Comparison of ENCODE assay signal across 9 cellular contexts in the genomic region with DNA sequence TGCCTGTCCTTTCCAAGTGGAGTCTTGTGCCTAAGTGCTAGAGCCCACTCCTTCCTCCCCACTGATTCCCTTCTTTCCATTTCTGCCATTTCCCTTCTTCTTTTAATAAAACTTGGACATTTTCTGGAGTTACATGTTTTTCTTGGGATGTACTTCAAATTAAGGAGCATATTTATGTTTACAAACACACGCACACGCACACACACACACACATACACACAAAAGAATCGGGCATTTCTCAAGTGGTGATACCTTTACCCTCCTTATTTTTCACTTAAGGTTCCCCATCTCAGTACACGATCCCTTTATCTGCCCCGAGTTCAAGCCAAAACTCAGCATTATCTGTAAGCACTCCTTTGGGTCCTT.
DNase-seq lines count a peak whose midpoint lies in the region; ATAC-seq and TF ChIP-seq lines count a peak whose summit lies in the region.
"Had no signal": no experiment of that assay in that cellular context is flagged by ENCODE, and none has a peak within 500 bp of the region (broad histone marks: within the 10 kb centered on the region; RNA-seq: fewer than 3 reads in every experiment).

No MANE protein-coding gene starts in this region.

- H3K27me3 Mint-ChIP-seq in activated CD8-positive, alpha-beta T cell treated with anti-CD3 and anti-CD28 coated beads for 36 hours: no peaks in the 10 kb centered on the region

- ATAC-seq in GM18909 (IDR thresholded peaks at IDR 0.05; ENCODE audit: poor library complexity, unreplicated experiment) (peak; percentile 32), HG02970 (IDR thresholded peaks at IDR 0.05; ENCODE audit: low FRiP score, unreplicated experiment) (peak; percentile 20)
- ATAC-seq in activated CD8-positive, alpha-beta T cell treated with anti-CD3 and anti-CD28 coated beads for 36 hours: peak; percentile 40

- peaks cover 2% of the 10 kb centered on the region for H3K36me3 Mint-ChIP-seq in activated CD8-positive, alpha-beta T cell treated with anti-CD3 and anti-CD28 coated beads for 36 hours (ENCODE audit: low read depth)

- no peak for TF ChIP-seq CTCF in activated CD8-positive, alpha-beta T cell treated with anti-CD3 and anti-CD28 coated beads for 36 hours (IDR thresholded peaks at IDR 0.05)

- no peak overlapping the region for H3K4me3 Mint-ChIP-seq in activated CD8-positive, alpha-beta T cell treated with anti-CD3 and anti-CD28 coated beads for 36 hours

- peaks cover 35% of the 10 kb centered on the region for H3K36me3 ChIP-seq in mesodermal cell (ENCODE audit: control insufficient read depth, insufficient read depth, low read length)

- POLR2A ChIA-PET in activated CD8-positive, alpha-beta T cell treated with anti-CD3 and anti-CD28 coated beads for 36 hours (lab: Charles Lee): interaction anchor here (0.6 to 3.0 kb wide), 4 partner anchors 10 to 348 kb away, joined by 3 to 33 read pairs (median 4); no protein-coding TSS in a partner anchor

- CTCF ChIA-PET in activated CD8-positive, alpha-beta T cell treated with anti-CD3 and anti-CD28 coated beads for 36 hours (lab: Charles Lee): interaction anchor here (1.1 to 3.3 kb wide), 7 partner anchors 10 to 391 kb away, joined by 3 to 47 read pairs (median 8); no protein-coding TSS in a partner anchor

- 0% methylated on average over 5 of the region's 5 CpGs for WGBS in mesodermal cell (ENCODE audit: insufficient coverage in 2 of 2), 2 experiments

- peaks cover 26% of the 10 kb centered on the region for H3K4me1 ChIP-seq in mesodermal cell (ENCODE audit: control insufficient read depth, insufficient read depth, low read length, poor library complexity, severe bottlenecking)

- H3K4me1 Mint-ChIP-seq in activated CD8-positive, alpha-beta T cell treated with anti-CD3 and anti-CD28 coated beads for 36 hours (ENCODE audit: low read depth): peaks cover 12% of the 10 kb centered on the region

- H3K9me3 ChIP-seq in mesodermal cell (ENCODE audit: control insufficient read depth, low read length): no peaks in the 10 kb centered on the region

- intact Hi-C loops in activated CD8-positive, alpha-beta T cell treated with anti-CD3 and anti-CD28 coated beads for 36 hours (cut with micrococcal nuclease): loop anchor here (5.0 kb wide), 1 partner anchor 63 kb away; no protein-coding TSS in a partner anchor

- H3K27ac ChIP-seq in mesodermal cell (ENCODE audit: low read depth, low read length, severe bottlenecking): peak overlapping the region; percentile 100
- H3K27ac ChIP-seq: VCaP had no signal

- H3K9me3 Mint-ChIP-seq in activated CD8-positive, alpha-beta T cell treated with anti-CD3 and anti-CD28 coated beads for 36 hours: no peaks in the 10 kb centered on the region

- no peak for DNase-seq in activated CD8-positive, alpha-beta T cell treated with anti-CD3 and anti-CD28 coated beads for 36 hours
- DNase-seq in NCI-H2196 treated with DMSO at 0.1 percent for 48 hours (lab: John Stamatoyannopoulos, UW; ENCODE audit: unreplicated experiment) (no peak), NCI-H526 (lab: John Stamatoyannopoulos, UW) (no peak), HuH-7.5 (ENCODE audit: low spot score) (no peak), HPDE6-E6E7 (ENCODE audit: extremely low spot score) (no peak)

- H3K4me3 ChIP-seq in mesodermal cell (ENCODE audit: extremely low read depth, insufficient read depth, low read length, poor library complexity, severe bottlenecking): peak overlapping the region; percentile 52

- H3K27ac Mint-ChIP-seq in activated CD8-positive, alpha-beta T cell treated with anti-CD3 and anti-CD28 coated beads for 36 hours: no peak overlapping the region
